In genomic region chr1:85024736-85025135, GRCh38 we compare ENCODE assay signal across 22 cellular contexts. TPM values are rescaled to one million over a fixed set of nuclear protein-coding genes. Genes with fewer than 3 reads are reported as not detected.
DNase-seq lines count a peak whose midpoint lies in the region; ATAC-seq and TF ChIP-seq lines count a peak whose summit lies in the region.
"Had no signal": no experiment of that assay in that cellular context is flagged by ENCODE, and none has a peak within 500 bp of the region (broad histone marks: within the 10 kb centered on the region; RNA-seq: fewer than 3 reads in every experiment).

No MANE protein-coding gene starts in this region.

- peak; percentile 80 for ATAC-seq in GM23338
- ATAC-seq in GM21528 (IDR thresholded peaks at IDR 0.05; ENCODE audit: low FRiP score, unreplicated experiment): no peak
- no peak for ATAC-seq in T-cell (replicated peaks in 1 of 4)
- ATAC-seq: CD8-positive, alpha-beta T cell; GM12878 had no signal

- H3K27me3 Mint-ChIP-seq in GM23338 (ENCODE audit: insufficient read depth, low read depth, poor library complexity) (no peaks in the 10 kb centered on the region), neural progenitor cell (ENCODE audit: insufficient read depth, low read depth) (no peaks in the 10 kb centered on the region), T-cell (no peaks in the 10 kb centered on the region)
- H3K27me3 Mint-ChIP-seq: IgD-negative memory B cell had no signal

- H3K9ac ChIP-seq in neural progenitor cell: no peak overlapping the region
- H3K9ac ChIP-seq: BLaER1 treated with 17β-estradiol and CSF1 and Interleukin-3, amounts not matched to agents 10 nM and 100 nM had no signal

- in situ Hi-C loops in SK-MEL-5 (cut with HindIII; ENCODE audit: low pct_unique_long_range_greater_than_20kb, low sequenced_read_pairs): no loop called here

- CTCF ChIA-PET in T-cell (lab: Charles Lee): interaction anchor here (0.9 to 2.6 kb wide), 3 partner anchors 80 to 881 kb away, joined by 7 to 14 read pairs (median 10); partner anchors contain the start of gene PRKACB (in 1 of the 2)

- H3F3A ChIP-seq in GM23338 (replicated peaks; ENCODE audit: low read depth) (no peaks in the 10 kb centered on the region), neural progenitor cell (ENCODE audit: low read depth) (no peaks in the 10 kb centered on the region)

- H3K27me3 ChIP-seq in GM23338 (ENCODE audit: insufficient read depth): no peaks in the 10 kb centered on the region
- no peaks in the 10 kb centered on the region for H3K27me3 ChIP-seq in neural progenitor cell
- H3K27me3 ChIP-seq: BLaER1 treated with 17β-estradiol and CSF1 and Interleukin-3, amounts not matched to agents 10 nM and 100 nM had no signal

- H4K20me1 ChIP-seq in GM23338 (replicated peaks; ENCODE audit: insufficient read depth) (no peaks in the 10 kb centered on the region), neural progenitor cell (ENCODE audit: low read depth) (no peaks in the 10 kb centered on the region)
- H4K20me1 ChIP-seq: BLaER1 treated with 17β-estradiol and CSF1 and Interleukin-3, amounts not matched to agents 10 nM and 100 nM had no signal

- TF ChIP-seq CTCF in GM23338 (conservative IDR thresholded peaks at IDR 0.05; ENCODE audit: low read depth in 2 of 2) (peak; percentile 25 to 63; a peak in 3 of 4 replicates), epithelial cell of esophagus (IDR thresholded peaks at IDR 0.05; ENCODE audit: insufficient read depth, low read depth, low read length, missing control alignments) (peak; percentile 3), neural progenitor cell (IDR thresholded peaks at IDR 0.05) (peak; percentile 16)

- H3K36me3 ChIP-seq in GM23338 (ENCODE audit: insufficient read depth) (no peaks in the 10 kb centered on the region), neural progenitor cell (no peaks in the 10 kb centered on the region)
- H3K36me3 ChIP-seq: BLaER1 treated with 17β-estradiol and CSF1 and Interleukin-3, amounts not matched to agents 10 nM and 100 nM had no signal

- DNase-seq in GM23338 (ENCODE audit: low spot score): peak; percentile 40
- DNase-seq in SK-MEL-5 (ENCODE audit: low read depth, low spot score): peak; percentile 65
- no peak for DNase-seq in epithelial cell of esophagus (ENCODE audit: low read depth)
- DNase-seq in neural progenitor cell (ENCODE audit: low spot score): no peak
- DNase-seq in T-cell: no peak
- no peak for DNase-seq in mucosa of gallbladder (ENCODE audit: low spot score)
- DNase-seq: 8988T; CD8-positive, alpha-beta T cell; DND-41; Karpas-422; MV-4-11; NCI-H1105 treated with DMSO at 0.1 percent for 48 hours; NCI-H187; NCI-H2227 treated with DMSO at 0.1 percent for 48 hours; NCI-H510A treated with DMSO at 0.1 percent for 48 hours; OCI-M1; Right ventricle myocardium superior had no signal

- H3K4me1 ChIP-seq in GM23338 (ENCODE audit: insufficient read depth) (no peaks in the 10 kb centered on the region), neural progenitor cell (no peaks in the 10 kb centered on the region)
- H3K4me1 ChIP-seq: BLaER1 treated with 17β-estradiol and CSF1 and Interleukin-3, amounts not matched to agents 10 nM and 100 nM had no signal

- no peaks in the 10 kb centered on the region for H3K9me3 Mint-ChIP-seq in GM23338
- H3K9me3 Mint-ChIP-seq in neural progenitor cell: no peaks in the 10 kb centered on the region
- H3K9me3 Mint-ChIP-seq in T-cell: no peaks in the 10 kb centered on the region
- H3K9me3 Mint-ChIP-seq: CD8-positive, alpha-beta T cell; IgD-negative memory B cell had no signal

- no peak overlapping the region for H3K4me2 ChIP-seq in GM23338
- no peak overlapping the region for H3K4me2 ChIP-seq in neural progenitor cell
- H3K4me2 ChIP-seq: BLaER1 treated with 17β-estradiol and CSF1 and Interleukin-3, amounts not matched to agents 10 nM and 100 nM had no signal

- H2AFZ ChIP-seq in GM23338: no peak overlapping the region
- no peak overlapping the region for H2AFZ ChIP-seq in neural progenitor cell (replicated peaks)

- POLR2A ChIA-PET in T-cell (lab: Charles Lee): interaction anchor here in 1 of 2 donors (0.6 kb wide), 1 partner anchor 207 kb away, joined by 3 read pairs; no protein-coding TSS in a partner anchor

- no peaks in the 10 kb centered on the region for H3K9me3 ChIP-seq in neural progenitor cell (ENCODE audit: low read depth)
- H3K9me3 ChIP-seq: BLaER1 treated with 17β-estradiol and CSF1 and Interleukin-3, amounts not matched to agents 10 nM and 100 nM; HAP-1 had no signal

- H3K4me3 ChIP-seq in GM23338: no peak overlapping the region
- no peak overlapping the region for H3K4me3 ChIP-seq in epithelial cell of esophagus (ENCODE audit: low read length)
- no peak overlapping the region for H3K4me3 ChIP-seq in neural progenitor cell
- H3K4me3 ChIP-seq: BLaER1 treated with 17β-estradiol and CSF1 and Interleukin-3, amounts not matched to agents 10 nM and 100 nM; GM12878; HAP-1 had no signal

- H3K9me2 ChIP-seq in GM23338 (ENCODE audit: insufficient read depth): no peaks in the 10 kb centered on the region

- no peak overlapping the region for H3K27ac Mint-ChIP-seq in GM23338
- H3K27ac Mint-ChIP-seq in neural progenitor cell: no peak overlapping the region
- H3K27ac Mint-ChIP-seq in T-cell: no peak overlapping the region
- H3K27ac Mint-ChIP-seq: CD8-positive, alpha-beta T cell; IgD-negative memory B cell had no signal

- H3K4me3 Mint-ChIP-seq in GM23338 (no peak overlapping the region), neural progenitor cell (no peak overlapping the region), T-cell (no peak overlapping the region)
- H3K4me3 Mint-ChIP-seq: CD8-positive, alpha-beta T cell; IgD-negative memory B cell had no signal

- no peaks in the 10 kb centered on the region for H3K36me3 Mint-ChIP-seq in GM23338 (ENCODE audit: low read depth)
- no peaks in the 10 kb centered on the region for H3K36me3 Mint-ChIP-seq in neural progenitor cell
- no peaks in the 10 kb centered on the region for H3K36me3 Mint-ChIP-seq in T-cell
- H3K36me3 Mint-ChIP-seq: CD8-positive, alpha-beta T cell; IgD-negative memory B cell had no signal

- H3K79me2 ChIP-seq in GM23338 (replicated peaks; ENCODE audit: insufficient read depth) (no peaks in the 10 kb centered on the region), neural progenitor cell (ENCODE audit: low read depth) (no peaks in the 10 kb centered on the region)

- H3K27ac ChIP-seq in GM23338 (ENCODE audit: low read depth): no peak overlapping the region
- H3K27ac ChIP-seq in neural progenitor cell: no peak overlapping the region
- H3K27ac ChIP-seq: BLaER1 treated with 17β-estradiol and CSF1 and Interleukin-3, amounts not matched to agents 10 nM and 100 nM had no signal

- H3K4me1 Mint-ChIP-seq in GM23338: no peaks in the 10 kb centered on the region
- peaks cover 9% of the 10 kb centered on the region for H3K4me1 Mint-ChIP-seq in neural progenitor cell
- peaks cover 10 to 11% (median 10%) of the 10 kb centered on the region in 3 donors for H3K4me1 Mint-ChIP-seq in T-cell

TF ChIP-seq in GM23338, 12 proteins besides CTCF, POLR2A, EP300 and RAD21 (continues in another document):
- no peak for TF ChIP-seq STAT1 (IDR thresholded peaks at IDR 0.05; ENCODE audit: unreplicated experiment)

RNA-seq across cellular contexts. Expression of gene MCOLN3, which starts 23.6 kb away (rescaled TPM):
- 4.4 and 7.2 TPM in 2 replicates for total RNA-seq in GM23338 (2014; rRNA removed; shearing (Covaris generic))
- 3.0 and 3.5 TPM in 2 replicates for polyA plus RNA-seq in GM23338 (2016; fragmentation: Nextera tagmentation; extraction: Ambion mirVana)
- total RNA-seq in SK-MEL-5 (2014; rRNA removed; shearing (Covaris generic)): 1.9 and 2.0 TPM in 2 replicates
- 1.1 and 1.7 TPM in 2 replicates for polyA plus RNA-seq in SK-MEL-5 (2015; cell fraction: cytosol; rRNA removed)
- 18.3 and 22.2 TPM in 2 replicates for polyA plus RNA-seq in SK-MEL-5 (2015; cell fraction: nucleus; rRNA removed)
- 0.47 and 0.65 TPM in 2 replicates for total RNA-seq in neural progenitor cell (ENCODE audit: low replicate concordance)
- total RNA-seq in T-cell: 1 to 10 TPM; 2.1 to 7.2 (median 2.8) TPM
- 2.8 TPM for total RNA-seq in mucosa of gallbladder

RNA-seq across cellular contexts. Expression of gene MCOLN2, which starts 27.8 kb away (rescaled TPM):
- 10.0 and 10.9 TPM in 2 replicates for total RNA-seq in GM23338 (2014; rRNA removed; shearing (Covaris generic))
- polyA plus RNA-seq in GM23338 (2016; fragmentation: Nextera tagmentation; extraction: Ambion mirVana): 2.2 and 2.7 TPM in 2 replicates
- total RNA-seq in SK-MEL-5 (2014; rRNA removed; shearing (Covaris generic)): 18.1 and 19.3 TPM in 2 replicates
- polyA plus RNA-seq in SK-MEL-5 (2015; cell fraction: cytosol; rRNA removed): 9.3 and 13.0 TPM in 2 replicates
- polyA plus RNA-seq in SK-MEL-5 (2015; cell fraction: nucleus; rRNA removed): 40.9 and 68.5 TPM in 2 replicates
- total RNA-seq in neural progenitor cell (ENCODE audit: low replicate concordance): 0.11 and 0.59 TPM in 2 replicates
- total RNA-seq in T-cell: 10 to 100 TPM in 4 of 5 donors, 1 to 10 TPM in 1; 7.6 to 19.3 (median 15.8) TPM
- 1.8 TPM for total RNA-seq in mucosa of gallbladder

Comparison
In these comparisons a context has a peak if more than half of its experiments do, and no peak if none do; other contexts are left out.
1. DNase-seq: peak in GM23338 (single experiment) and SK-MEL-5 (single experiment); none in epithelial cell of esophagus (single experiment), neural progenitor cell (single experiment), T-cell (0 of 34) and mucosa of gallbladder (single experiment).
2. Peak in every context shown above with its lines, with median percentiles within 50 percentile points of each other: CTCF ChIP-seq.